Comparison of ENCODE assay signal across 1 cellular context in the genomic region with DNA sequence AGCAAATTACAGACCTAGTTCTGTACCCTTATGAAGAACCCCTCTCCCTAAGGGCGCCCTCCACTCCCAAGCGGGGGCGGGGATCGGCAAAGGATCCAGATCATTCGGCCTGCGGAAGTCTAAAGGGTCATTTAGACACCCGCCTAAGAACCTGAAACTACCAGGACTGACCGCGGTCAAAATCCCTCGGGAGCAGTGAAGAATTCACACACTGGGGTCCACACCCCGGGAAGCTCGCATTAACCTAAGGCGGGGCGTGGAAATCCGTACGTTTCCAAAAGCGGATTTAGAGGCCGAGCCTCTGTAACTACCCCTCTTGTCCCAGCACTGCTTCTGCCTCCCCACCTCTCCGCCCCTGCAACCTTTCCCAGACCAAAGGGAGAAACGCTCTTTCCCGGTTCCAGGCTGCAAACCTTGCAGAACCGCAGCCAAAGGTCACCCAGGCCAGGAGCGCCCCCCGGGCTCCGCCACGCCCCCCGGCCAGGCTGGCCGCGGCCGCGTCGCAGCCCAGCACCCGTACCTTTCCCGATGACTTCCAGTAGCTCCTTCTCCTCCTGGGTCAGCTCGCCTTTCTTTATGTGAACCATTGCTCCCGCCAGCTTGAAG.
A peak's percentile ranks its signal among the peaks of the same experiment; 100 is the strongest.
TF ChIP-seq lines count a peak whose summit lies in the region.

No MANE protein-coding gene starts in this region.

TF ChIP-seq in HepG2, 621 proteins besides CTCF, POLR2A, EP300 and RAD21 (continued from another document and continues in another):
- TF ChIP-seq, protein P1, sequence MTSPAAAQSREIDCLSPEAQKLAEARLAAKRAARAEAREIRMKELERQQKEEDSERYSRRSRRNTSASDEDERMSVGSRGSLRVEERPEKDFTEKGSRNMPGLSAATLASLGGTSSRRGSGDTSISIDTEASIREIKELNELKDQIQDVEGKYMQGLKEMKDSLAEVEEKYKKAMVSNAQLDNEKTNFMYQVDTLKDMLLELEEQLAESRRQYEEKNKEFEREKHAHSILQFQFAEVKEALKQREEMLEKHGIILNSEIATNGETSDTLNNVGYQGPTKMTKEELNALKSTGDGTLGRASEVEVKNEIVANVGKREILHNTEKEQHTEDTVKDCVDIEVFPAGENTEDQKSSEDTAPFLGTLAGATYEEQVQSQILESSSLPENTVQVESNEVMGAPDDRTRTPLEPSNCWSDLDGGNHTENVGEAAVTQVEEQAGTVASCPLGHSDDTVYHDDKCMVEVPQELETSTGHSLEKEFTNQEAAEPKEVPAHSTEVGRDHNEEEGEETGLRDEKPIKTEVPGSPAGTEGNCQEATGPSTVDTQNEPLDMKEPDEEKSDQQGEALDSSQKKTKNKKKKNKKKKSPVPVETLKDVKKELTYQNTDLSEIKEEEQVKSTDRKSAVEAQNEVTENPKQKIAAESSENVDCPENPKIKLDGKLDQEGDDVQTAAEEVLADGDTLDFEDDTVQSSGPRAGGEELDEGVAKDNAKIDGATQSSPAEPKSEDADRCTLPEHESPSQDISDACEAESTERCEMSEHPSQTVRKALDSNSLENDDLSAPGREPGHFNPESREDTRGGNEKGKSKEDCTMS (CRISPR knock-in tag; conservative IDR thresholded peaks at IDR 0.05): no peak
- TF ChIP-seq ZNF235 (CRISPR knock-in tag; IDR thresholded peaks at IDR 0.05; ENCODE audit: borderline replicate concordance) (0 out of 2 replicates have a peak, but pooled peaks have one; percentile 18), KLF15 (CRISPR knock-in tag; IDR thresholded peaks at IDR 0.05; ENCODE audit: borderline replicate concordance) (no peak), CBX2 (IDR thresholded peaks at IDR 0.05; ENCODE audit: low read depth, low read length) (no peak), CBX2 (CRISPR knock-in tag; IDR thresholded peaks at IDR 0.05; ENCODE audit: low read depth) (no peak), SIN3A (IDR thresholded peaks at IDR 0.05; ENCODE audit: borderline replicate concordance, low read depth, low read length) (peak; percentile 86; the same call in 1 of the 2 replicates), NKX3-1 (CRISPR knock-in tag; IDR thresholded peaks at IDR 0.05) (no peak), ZNF598 (CRISPR knock-in tag; IDR thresholded peaks at IDR 0.05; ENCODE audit: borderline replicate concordance) (no peak), FOXO1 (CRISPR knock-in tag; IDR thresholded peaks at IDR 0.05) (no peak), ASH2L (IDR thresholded peaks at IDR 0.05; ENCODE audit: insufficient read length, low read depth, low read length) (no peak), ZNF720 (CRISPR knock-in tag; IDR thresholded peaks at IDR 0.05) (no peak), ETV6 (CRISPR knock-in tag; conservative IDR thresholded peaks at IDR 0.05) (no peak), SNAPC2 (CRISPR knock-in tag; IDR thresholded peaks at IDR 0.05) (0 out of 2 replicates have a peak, but pooled peaks have one; percentile 65), ZNF232 (CRISPR knock-in tag; IDR thresholded peaks at IDR 0.05; ENCODE audit: borderline replicate concordance) (no peak), SP5 (CRISPR knock-in tag; IDR thresholded peaks at IDR 0.05; ENCODE audit: borderline replicate concordance, low read depth) (0 out of 2 replicates have a peak, but pooled peaks have one; percentile 2), ZFX (CRISPR knock-in tag; IDR thresholded peaks at IDR 0.05; ENCODE audit: low read depth) (peak; percentile 75), FOXM1 (CRISPR knock-in tag; IDR thresholded peaks at IDR 0.05) (no peak), ATM (IDR thresholded peaks at IDR 0.05; ENCODE audit: borderline replicate concordance) (no peak), ZNF432 (CRISPR knock-in tag; IDR thresholded peaks at IDR 0.05; ENCODE audit: borderline replicate concordance) (no peak), MXD4 (CRISPR knock-in tag; IDR thresholded peaks at IDR 0.05) (0 out of 2 replicates have a peak, but pooled peaks have one; percentile 5), CAMTA2 (CRISPR knock-in tag; IDR thresholded peaks at IDR 0.05; ENCODE audit: borderline replicate concordance) (0 out of 2 replicates have a peak, but pooled peaks have one; percentile 10), SRSF4 (IDR thresholded peaks at IDR 0.05; ENCODE audit: low read depth, low read length, poor library complexity, severe bottlenecking) (no peak), ZNF547 (CRISPR knock-in tag; IDR thresholded peaks at IDR 0.05) (no peak), SMC3 (IDR thresholded peaks at IDR 0.05; ENCODE audit: low read length) (no peak), ZNF616 (CRISPR knock-in tag; IDR thresholded peaks at IDR 0.05; ENCODE audit: low read depth) (no peak), SAP130 (CRISPR knock-in tag; IDR thresholded peaks at IDR 0.05; ENCODE audit: low read depth) (peak; percentile 76), MAFF (IDR thresholded peaks at IDR 0.05; ENCODE audit: low read depth, low read length) (no peak), ZNF34 (CRISPR knock-in tag; IDR thresholded peaks at IDR 0.05; ENCODE audit: borderline replicate concordance) (0 out of 2 replicates have a peak, but pooled peaks have one; percentile 8), REL (CRISPR knock-in tag; conservative IDR thresholded peaks at IDR 0.05) (0 out of 2 replicates have a peak, but pooled peaks have one; percentile 54), ZNF260 (CRISPR knock-in tag; IDR thresholded peaks at IDR 0.05; ENCODE audit: borderline replicate concordance, low read depth) (no peak), PHF20 (CRISPR knock-in tag; IDR thresholded peaks at IDR 0.05) (no peak), NFKBIZ (CRISPR knock-in tag; IDR thresholded peaks at IDR 0.05) (no peak), ZNF256 (CRISPR knock-in tag; conservative IDR thresholded peaks at IDR 0.05) (no peak), ISX (CRISPR knock-in tag; conservative IDR thresholded peaks at IDR 0.05) (no peak)
- TF ChIP-seq, protein P2, sequence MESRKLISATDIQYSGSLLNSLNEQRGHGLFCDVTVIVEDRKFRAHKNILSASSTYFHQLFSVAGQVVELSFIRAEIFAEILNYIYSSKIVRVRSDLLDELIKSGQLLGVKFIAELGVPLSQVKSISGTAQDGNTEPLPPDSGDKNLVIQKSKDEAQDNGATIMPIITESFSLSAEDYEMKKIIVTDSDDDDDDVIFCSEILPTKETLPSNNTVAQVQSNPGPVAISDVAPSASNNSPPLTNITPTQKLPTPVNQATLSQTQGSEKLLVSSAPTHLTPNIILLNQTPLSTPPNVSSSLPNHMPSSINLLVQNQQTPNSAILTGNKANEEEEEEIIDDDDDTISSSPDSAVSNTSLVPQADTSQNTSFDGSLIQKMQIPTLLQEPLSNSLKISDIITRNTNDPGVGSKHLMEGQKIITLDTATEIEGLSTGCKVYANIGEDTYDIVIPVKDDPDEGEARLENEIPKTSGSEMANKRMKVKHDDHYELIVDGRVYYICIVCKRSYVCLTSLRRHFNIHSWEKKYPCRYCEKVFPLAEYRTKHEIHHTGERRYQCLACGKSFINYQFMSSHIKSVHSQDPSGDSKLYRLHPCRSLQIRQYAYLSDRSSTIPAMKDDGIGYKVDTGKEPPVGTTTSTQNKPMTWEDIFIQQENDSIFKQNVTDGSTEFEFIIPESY (CRISPR knock-in tag; IDR thresholded peaks at IDR 0.05): no peak
- TF ChIP-seq, protein P3, sequence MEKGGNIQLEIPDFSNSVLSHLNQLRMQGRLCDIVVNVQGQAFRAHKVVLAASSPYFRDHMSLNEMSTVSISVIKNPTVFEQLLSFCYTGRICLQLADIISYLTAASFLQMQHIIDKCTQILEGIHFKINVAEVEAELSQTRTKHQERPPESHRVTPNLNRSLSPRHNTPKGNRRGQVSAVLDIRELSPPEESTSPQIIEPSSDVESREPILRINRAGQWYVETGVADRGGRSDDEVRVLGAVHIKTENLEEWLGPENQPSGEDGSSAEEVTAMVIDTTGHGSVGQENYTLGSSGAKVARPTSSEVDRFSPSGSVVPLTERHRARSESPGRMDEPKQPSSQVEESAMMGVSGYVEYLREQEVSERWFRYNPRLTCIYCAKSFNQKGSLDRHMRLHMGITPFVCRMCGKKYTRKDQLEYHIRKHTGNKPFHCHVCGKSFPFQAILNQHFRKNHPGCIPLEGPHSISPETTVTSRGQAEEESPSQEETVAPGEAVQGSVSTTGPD (CRISPR knock-in tag; IDR thresholded peaks at IDR 0.05): no peak
- TF ChIP-seq, protein P4, sequence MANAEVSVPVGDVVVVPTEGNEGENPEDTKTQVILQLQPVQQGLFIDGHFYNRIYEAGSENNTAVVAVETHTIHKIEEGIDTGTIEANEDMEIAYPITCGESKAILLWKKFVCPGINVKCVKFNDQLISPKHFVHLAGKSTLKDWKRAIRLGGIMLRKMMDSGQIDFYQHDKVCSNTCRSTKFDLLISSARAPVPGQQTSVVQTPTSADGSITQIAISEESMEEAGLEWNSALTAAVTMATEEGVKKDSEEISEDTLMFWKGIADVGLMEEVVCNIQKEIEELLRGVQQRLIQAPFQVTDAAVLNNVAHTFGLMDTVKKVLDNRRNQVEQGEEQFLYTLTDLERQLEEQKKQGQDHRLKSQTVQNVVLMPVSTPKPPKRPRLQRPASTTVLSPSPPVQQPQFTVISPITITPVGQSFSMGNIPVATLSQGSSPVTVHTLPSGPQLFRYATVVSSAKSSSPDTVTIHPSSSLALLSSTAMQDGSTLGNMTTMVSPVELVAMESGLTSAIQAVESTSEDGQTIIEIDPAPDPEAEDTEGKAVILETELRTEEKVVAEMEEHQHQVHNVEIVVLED (CRISPR knock-in tag; IDR thresholded peaks at IDR 0.05; ENCODE audit: borderline replicate concordance): peak; percentile 13; the same call in 1 of the 2 replicates
- TF ChIP-seq, protein P5, sequence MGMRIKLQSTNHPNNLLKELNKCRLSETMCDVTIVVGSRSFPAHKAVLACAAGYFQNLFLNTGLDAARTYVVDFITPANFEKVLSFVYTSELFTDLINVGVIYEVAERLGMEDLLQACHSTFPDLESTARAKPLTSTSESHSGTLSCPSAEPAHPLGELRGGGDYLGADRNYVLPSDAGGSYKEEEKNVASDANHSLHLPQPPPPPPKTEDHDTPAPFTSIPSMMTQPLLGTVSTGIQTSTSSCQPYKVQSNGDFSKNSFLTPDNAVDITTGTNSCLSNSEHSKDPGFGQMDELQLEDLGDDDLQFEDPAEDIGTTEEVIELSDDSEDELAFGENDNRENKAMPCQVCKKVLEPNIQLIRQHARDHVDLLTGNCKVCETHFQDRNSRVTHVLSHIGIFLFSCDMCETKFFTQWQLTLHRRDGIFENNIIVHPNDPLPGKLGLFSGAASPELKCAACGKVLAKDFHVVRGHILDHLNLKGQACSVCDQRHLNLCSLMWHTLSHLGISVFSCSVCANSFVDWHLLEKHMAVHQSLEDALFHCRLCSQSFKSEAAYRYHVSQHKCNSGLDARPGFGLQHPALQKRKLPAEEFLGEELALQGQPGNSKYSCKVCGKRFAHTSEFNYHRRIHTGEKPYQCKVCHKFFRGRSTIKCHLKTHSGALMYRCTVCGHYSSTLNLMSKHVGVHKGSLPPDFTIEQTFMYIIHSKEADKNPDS (CRISPR knock-in tag; IDR thresholded peaks at IDR 0.05): no peak
- TF ChIP-seq, protein P6, sequence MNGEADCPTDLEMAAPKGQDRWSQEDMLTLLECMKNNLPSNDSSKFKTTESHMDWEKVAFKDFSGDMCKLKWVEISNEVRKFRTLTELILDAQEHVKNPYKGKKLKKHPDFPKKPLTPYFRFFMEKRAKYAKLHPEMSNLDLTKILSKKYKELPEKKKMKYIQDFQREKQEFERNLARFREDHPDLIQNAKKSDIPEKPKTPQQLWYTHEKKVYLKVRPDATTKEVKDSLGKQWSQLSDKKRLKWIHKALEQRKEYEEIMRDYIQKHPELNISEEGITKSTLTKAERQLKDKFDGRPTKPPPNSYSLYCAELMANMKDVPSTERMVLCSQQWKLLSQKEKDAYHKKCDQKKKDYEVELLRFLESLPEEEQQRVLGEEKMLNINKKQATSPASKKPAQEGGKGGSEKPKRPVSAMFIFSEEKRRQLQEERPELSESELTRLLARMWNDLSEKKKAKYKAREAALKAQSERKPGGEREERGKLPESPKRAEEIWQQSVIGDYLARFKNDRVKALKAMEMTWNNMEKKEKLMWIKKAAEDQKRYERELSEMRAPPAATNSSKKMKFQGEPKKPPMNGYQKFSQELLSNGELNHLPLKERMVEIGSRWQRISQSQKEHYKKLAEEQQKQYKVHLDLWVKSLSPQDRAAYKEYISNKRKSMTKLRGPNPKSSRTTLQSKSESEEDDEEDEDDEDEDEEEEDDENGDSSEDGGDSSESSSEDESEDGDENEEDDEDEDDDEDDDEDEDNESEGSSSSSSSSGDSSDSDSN (CRISPR knock-in tag; IDR thresholded peaks at IDR 0.05): no peak
- TF ChIP-seq, protein P7, sequence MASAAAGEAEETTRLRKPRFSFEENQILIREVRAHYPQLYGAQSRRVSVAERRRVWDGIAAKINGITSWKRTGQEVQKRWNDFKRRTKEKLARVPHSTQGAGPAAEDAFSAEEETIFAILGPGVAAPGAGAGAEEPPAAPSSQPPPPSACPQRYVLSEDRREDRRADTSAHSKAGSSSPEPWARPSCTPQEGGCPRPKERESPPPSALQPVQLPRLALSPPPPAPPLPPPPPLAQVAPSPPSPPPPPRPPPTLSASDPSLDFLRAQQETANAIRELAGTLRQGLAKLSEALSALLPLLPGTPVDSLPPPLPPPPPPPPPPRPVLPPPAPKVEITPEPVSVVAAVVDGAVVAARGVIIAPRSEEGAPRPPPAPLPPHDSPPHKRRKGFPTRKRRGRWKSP (CRISPR knock-in tag; IDR thresholded peaks at IDR 0.05): no peak
- TF ChIP-seq, protein P8, sequence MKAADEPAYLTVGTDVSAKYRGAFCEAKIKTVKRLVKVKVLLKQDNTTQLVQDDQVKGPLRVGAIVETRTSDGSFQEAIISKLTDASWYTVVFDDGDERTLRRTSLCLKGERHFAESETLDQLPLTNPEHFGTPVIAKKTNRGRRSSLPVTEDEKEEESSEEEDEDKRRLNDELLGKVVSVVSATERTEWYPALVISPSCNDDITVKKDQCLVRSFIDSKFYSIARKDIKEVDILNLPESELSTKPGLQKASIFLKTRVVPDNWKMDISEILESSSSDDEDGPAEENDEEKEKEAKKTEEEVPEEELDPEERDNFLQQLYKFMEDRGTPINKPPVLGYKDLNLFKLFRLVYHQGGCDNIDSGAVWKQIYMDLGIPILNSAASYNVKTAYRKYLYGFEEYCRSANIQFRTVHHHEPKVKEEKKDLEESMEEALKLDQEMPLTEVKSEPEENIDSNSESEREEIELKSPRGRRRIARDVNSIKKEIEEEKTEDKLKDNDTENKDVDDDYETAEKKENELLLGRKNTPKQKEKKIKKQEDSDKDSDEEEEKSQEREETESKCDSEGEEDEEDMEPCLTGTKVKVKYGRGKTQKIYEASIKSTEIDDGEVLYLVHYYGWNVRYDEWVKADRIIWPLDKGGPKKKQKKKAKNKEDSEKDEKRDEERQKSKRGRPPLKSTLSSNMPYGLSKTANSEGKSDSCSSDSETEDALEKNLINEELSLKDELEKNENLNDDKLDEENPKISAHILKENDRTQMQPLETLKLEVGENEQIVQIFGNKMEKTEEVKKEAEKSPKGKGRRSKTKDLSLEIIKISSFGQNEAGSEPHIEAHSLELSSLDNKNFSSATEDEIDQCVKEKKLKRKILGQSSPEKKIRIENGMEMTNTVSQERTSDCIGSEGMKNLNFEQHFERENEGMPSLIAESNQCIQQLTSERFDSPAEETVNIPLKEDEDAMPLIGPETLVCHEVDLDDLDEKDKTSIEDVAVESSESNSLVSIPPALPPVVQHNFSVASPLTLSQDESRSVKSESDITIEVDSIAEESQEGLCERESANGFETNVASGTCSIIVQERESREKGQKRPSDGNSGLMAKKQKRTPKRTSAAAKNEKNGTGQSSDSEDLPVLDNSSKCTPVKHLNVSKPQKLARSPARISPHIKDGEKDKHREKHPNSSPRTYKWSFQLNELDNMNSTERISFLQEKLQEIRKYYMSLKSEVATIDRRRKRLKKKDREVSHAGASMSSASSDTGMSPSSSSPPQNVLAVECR (CRISPR knock-in tag; IDR thresholded peaks at IDR 0.05; ENCODE audit: borderline replicate concordance): 0 out of 2 replicates have a peak, but pooled peaks have one; percentile 5
- TF ChIP-seq, protein P9, sequence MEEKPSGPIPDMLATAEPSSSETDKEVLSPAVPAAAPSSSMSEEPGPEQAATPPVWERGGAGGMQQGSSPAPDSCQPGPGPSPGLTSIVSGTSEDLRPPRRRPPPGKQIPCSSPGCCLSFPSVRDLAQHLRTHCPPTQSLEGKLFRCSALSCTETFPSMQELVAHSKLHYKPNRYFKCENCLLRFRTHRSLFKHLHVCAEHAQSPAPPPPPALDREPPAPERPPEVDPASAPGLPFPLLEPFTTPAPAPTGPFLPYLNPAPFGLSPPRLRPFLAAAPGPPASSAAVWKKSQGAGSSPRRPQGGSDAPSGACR (CRISPR knock-in tag; IDR thresholded peaks at IDR 0.05): no peak
